ENCODE assay signal across 10 cellular contexts in genomic region chr15:40313531-40314398, GRCh38. TPM values are rescaled to one million over a fixed set of nuclear protein-coding genes. Genes with fewer than 3 reads are reported as not detected.
DNase-seq lines count a peak whose midpoint lies in the region; ATAC-seq, FAIRE-seq and TF ChIP-seq lines count a peak whose summit lies in the region.
"Had no signal": no experiment of that assay in that cellular context is flagged by ENCODE, and none has a peak within 500 bp of the region (broad histone marks: within the 10 kb centered on the region; RNA-seq: fewer than 3 reads in every experiment).

No MANE protein-coding gene starts in this region.

- peaks cover 8% of the 10 kb centered on the region for H3K27me3 Mint-ChIP-seq in activated T-helper 17 cell treated with anti-CD3 and anti-CD28 coated beads, Interleukin-2, amount 50 U/mL, for 72 hours

- no peaks in the 10 kb centered on the region for H3K9me3 ChIP-seq in HepG2 (ENCODE audit: low read length)
- H3K9me3 ChIP-seq: ovary had no signal

- no peak for TF ChIP-seq CTCF in HepG2 (CRISPR knock-in tag; IDR thresholded peaks at IDR 0.05)

- TF ChIP-seq POLR2A in HepG2 (IDR thresholded peaks at IDR 0.05; ENCODE audit: insufficient read depth in 1 of 2, low read depth in 2 of 2, low read length in 2 of 2): no peak

- no peak for TF ChIP-seq RAD21 in HepG2 (CRISPR knock-in tag; IDR thresholded peaks at IDR 0.05)

- H3K4me3 ChIP-seq in HepG2 (replicated peaks in 1 of 3; ENCODE audit: insufficient read depth in 1 of 3, low read depth in 2 of 3, low read length in 3 of 3): no peak overlapping the region
- H3K4me3 ChIP-seq: ovary had no signal

- 13% methylated on average over 10 of the region's 10 CpGs for WGBS in HepG2 (ENCODE audit: low lambda C conversion rate)

- no peaks in the 10 kb centered on the region for H4K20me1 ChIP-seq in HepG2 (ENCODE audit: insufficient read depth, low read length)

- H3K4me1 ChIP-seq in HepG2 (ENCODE audit: insufficient read depth, low read length): no peaks in the 10 kb centered on the region

- ATAC-seq in HepG2 (peak; percentile 52; the same call in 2 of the 3 replicates), GM19328 (IDR thresholded peaks at IDR 0.05; ENCODE audit: unreplicated experiment) (no peak)
- no peak for ATAC-seq in activated T-helper 17 cell treated with anti-CD3 and anti-CD28 coated beads, Interleukin-2, amount 50 U/mL, for 72 hours (replicated peaks)

- H3K36me3 ChIP-seq in HepG2 (replicated peaks in 1 of 2; ENCODE audit: control insufficient read depth in 1 of 2, insufficient read depth in 2 of 2, low read length in 2 of 2): no peaks in the 10 kb centered on the region
- H3K36me3 ChIP-seq: ovary had no signal

- TF ChIP-seq EP300 in HepG2 (IDR thresholded peaks at IDR 0.05; ENCODE audit: low read depth in 2 of 2, low read length in 2 of 2): no peak
- TF ChIP-seq EP300 in HepG2 (CRISPR knock-in tag; IDR thresholded peaks at IDR 0.05; ENCODE audit: borderline replicate concordance): no peak

- no peaks in the 10 kb centered on the region for H3K4me1 Mint-ChIP-seq in activated T-helper 17 cell treated with anti-CD3 and anti-CD28 coated beads, Interleukin-2, amount 50 U/mL, for 72 hours

- peak; percentile 79 for DNase-seq in GDM1 (lab: John Stamatoyannopoulos, UW)
- peak; percentile 65 for DNase-seq in NCI-H1092 treated with DMSO at 0.1 percent for 48 hours (lab: John Stamatoyannopoulos, UW)
- peak; percentile 39 for DNase-seq in SW480 (ENCODE audit: low spot score)
- peak; percentile 53 for DNase-seq in HepG2 (ENCODE audit: low spot score)
- no peak for DNase-seq in activated CD4-positive, CD25-positive, alpha-beta regulatory T cell (lab: John Stamatoyannopoulos, UW)
- no peak for DNase-seq in HuH-7.5 (ENCODE audit: low spot score)

- no peak overlapping the region for H3K4me3 Mint-ChIP-seq in activated T-helper 17 cell treated with anti-CD3 and anti-CD28 coated beads, Interleukin-2, amount 50 U/mL, for 72 hours

- FAIRE-seq in HepG2 (lab: Jason Lieb, UNC): no peak

- peaks cover 1 to 49% of the 10 kb centered on the region in 2 experiments; a peak in 2 of 5 replicates for H3K27me3 ChIP-seq in HepG2 (ENCODE audit: control insufficient read depth in 1 of 2, insufficient read depth in 2 of 2, low read length in 2 of 2)
- H3K27me3 ChIP-seq: ovary had no signal

- H3K79me2 ChIP-seq in HepG2 (ENCODE audit: insufficient read depth, low read length): no peaks in the 10 kb centered on the region

- POLR2A ChIA-PET in HepG2 (lab: Yijun Ruan, JAX): no interaction called here

- in situ Hi-C loops in HepG2 (cut with HindIII; ENCODE audit: extremely low pct_ligation_motif_present, low pct_unique_long_range_greater_than_20kb): loop anchor here (5.0 kb wide), 1 partner anchor 36 kb away; no protein-coding TSS in a partner anchor

- H3K9ac ChIP-seq in HepG2 (ENCODE audit: insufficient read depth, low read depth, low read length): no peak overlapping the region

- no peak overlapping the region for H3K27ac ChIP-seq in HepG2 (ENCODE audit: extremely low read length, insufficient read depth, low read length)
- H3K27ac ChIP-seq: HL-60, ovary had no signal

- no peaks in the 10 kb centered on the region for H3K9me3 Mint-ChIP-seq in activated T-helper 17 cell treated with anti-CD3 and anti-CD28 coated beads, Interleukin-2, amount 50 U/mL, for 72 hours

- intact Hi-C loops in HepG2 (cut with micrococcal nuclease; ENCODE audit: unreplicated experiment): no loop called here

- H3K27ac Mint-ChIP-seq in activated T-helper 17 cell treated with anti-CD3 and anti-CD28 coated beads, Interleukin-2, amount 50 U/mL, for 72 hours: no peak overlapping the region

- H3K36me3 Mint-ChIP-seq in activated T-helper 17 cell treated with anti-CD3 and anti-CD28 coated beads, Interleukin-2, amount 50 U/mL, for 72 hours (ENCODE audit: low read depth): no peaks in the 10 kb centered on the region

- BruUV-seq in HepG2 (replicated peaks; lab: Mats Ljungman, UMichigan): no TSS peak

- H2AFZ ChIP-seq in HepG2 (ENCODE audit: low read length): no peak overlapping the region

- CTCF ChIA-PET in HepG2 (lab: Yijun Ruan, JAX; ENCODE audit: low intra/inter-chr PET ratio, low total read pairs): interaction anchor here (1.3 kb wide), 1 partner anchor 39 kb away, joined by 3 read pairs; no protein-coding TSS in a partner anchor

- no peak overlapping the region for H3K4me2 ChIP-seq in HepG2 (ENCODE audit: low read depth, low read length)

RNA-seq across cellular contexts. Expression of gene PLCB2, which starts 6.0 kb away (rescaled TPM):
- total RNA-seq in HepG2 (2016; rRNA removed; fragmentation: Illumina TruSeq; extraction: Trizol): not detected in 2 replicates
- not detected in 2 replicates for total RNA-seq in HepG2 (2016; cell fraction: cytosol; rRNA removed; fragmentation: Illumina TruSeq; extraction: Trizol; ENCODE audit: low read depth)
- not detected in 2 replicates for total RNA-seq in HepG2 (2016; cell fraction: insoluble cytoplasmic fraction; rRNA removed; fragmentation: Illumina TruSeq; extraction: Trizol)
- total RNA-seq in HepG2 (2016; cell fraction: membrane; rRNA removed; fragmentation: Illumina TruSeq; extraction: Trizol): not detected in 2 replicates
- total RNA-seq in HepG2 (2016; cell fraction: nucleus; rRNA removed; fragmentation: Illumina TruSeq; extraction: Trizol): not detected in 2 replicates
- 0.11 TPM in 1 of 2 replicates, not detected in the other for polyA plus RNA-seq in HepG2 (2011; rRNA removed)
- polyA plus RNA-seq in HepG2 (2011; cell fraction: cytosol; rRNA removed): 0.05 and 0.06 TPM in 2 replicates
- polyA plus RNA-seq in HepG2 (2011; cell fraction: nucleus; rRNA removed): 0.39 and 0.71 TPM in 2 replicates
- not detected in 2 replicates for polyA plus RNA-seq in HepG2 (2012)
- polyA plus RNA-seq in HepG2 (2016; cell fraction: cytosol; fragmentation: Illumina TruSeq; extraction: Trizol; ENCODE audit: low read depth): not detected in 2 replicates
- polyA plus RNA-seq in HepG2 (2016; cell fraction: insoluble cytoplasmic fraction; fragmentation: Illumina TruSeq; extraction: Trizol; ENCODE audit: low read depth): not detected in 2 replicates
- not detected in 2 replicates for polyA plus RNA-seq in HepG2 (2016; cell fraction: membrane; fragmentation: Illumina TruSeq; extraction: Trizol; ENCODE audit: low read depth)
- not detected in 2 replicates for polyA plus RNA-seq in HepG2 (2016; cell fraction: nucleus; fragmentation: Illumina TruSeq; extraction: Trizol; ENCODE audit: insufficient read depth, low read depth)
- 29.2 TPM in 1 of 2 replicates, not detected in the other for polyA minus RNA-seq in HepG2 (2011; rRNA and poly(A)+ RNA removed; ENCODE audit: low replicate concordance)
- not detected in 2 replicates for polyA minus RNA-seq in HepG2 (2011; cell fraction: cytosol; rRNA and poly(A)+ RNA removed)
- polyA minus RNA-seq in HepG2 (2011; cell fraction: nucleus; rRNA and poly(A)+ RNA removed): not detected in 2 replicates
- 100 to 1,000 TPM; 111 to 116 TPM for total RNA-seq in activated T-helper 17 cell treated with anti-CD3 and anti-CD28 coated beads, Interleukin-2, amount 50 U/mL, for 72 hours

RNA-seq across cellular contexts. Expression of gene INAFM2, which starts 9.7 kb away (rescaled TPM):
- total RNA-seq in HepG2 (2016; rRNA removed; fragmentation: Illumina TruSeq; extraction: Trizol): 6.5 and 8.1 TPM in 2 replicates
- 2.3 and 2.5 TPM in 2 replicates for total RNA-seq in HepG2 (2016; cell fraction: cytosol; rRNA removed; fragmentation: Illumina TruSeq; extraction: Trizol; ENCODE audit: low read depth)
- total RNA-seq in HepG2 (2016; cell fraction: insoluble cytoplasmic fraction; rRNA removed; fragmentation: Illumina TruSeq; extraction: Trizol): 6.7 and 7.0 TPM in 2 replicates
- 8.8 and 9.5 TPM in 2 replicates for total RNA-seq in HepG2 (2016; cell fraction: membrane; rRNA removed; fragmentation: Illumina TruSeq; extraction: Trizol)
- total RNA-seq in HepG2 (2016; cell fraction: nucleus; rRNA removed; fragmentation: Illumina TruSeq; extraction: Trizol): 5.3 and 7.0 TPM in 2 replicates
- polyA plus RNA-seq in HepG2 (2011; rRNA removed): 5.4 and 5.5 TPM in 2 replicates
- polyA plus RNA-seq in HepG2 (2011; cell fraction: cytosol; rRNA removed): 2.7 and 3.4 TPM in 2 replicates
- polyA plus RNA-seq in HepG2 (2011; cell fraction: nucleus; rRNA removed): 2.2 and 2.7 TPM in 2 replicates
- 4.1 and 4.6 TPM in 2 replicates for polyA plus RNA-seq in HepG2 (2012)
- polyA plus RNA-seq in HepG2 (2016; cell fraction: cytosol; fragmentation: Illumina TruSeq; extraction: Trizol; ENCODE audit: low read depth): 1.7 and 3.1 TPM in 2 replicates
- polyA plus RNA-seq in HepG2 (2016; cell fraction: insoluble cytoplasmic fraction; fragmentation: Illumina TruSeq; extraction: Trizol; ENCODE audit: low read depth): 6.6 and 7.4 TPM in 2 replicates
- 5.0 and 6.1 TPM in 2 replicates for polyA plus RNA-seq in HepG2 (2016; cell fraction: membrane; fragmentation: Illumina TruSeq; extraction: Trizol; ENCODE audit: low read depth)
- 5.7 and 8.4 TPM in 2 replicates for polyA plus RNA-seq in HepG2 (2016; cell fraction: nucleus; fragmentation: Illumina TruSeq; extraction: Trizol; ENCODE audit: insufficient read depth, low read depth)
- polyA minus RNA-seq in HepG2 (2011; rRNA and poly(A)+ RNA removed; ENCODE audit: low replicate concordance): 3.4 and 5.5 TPM in 2 replicates
- polyA minus RNA-seq in HepG2 (2011; cell fraction: cytosol; rRNA and poly(A)+ RNA removed): 4.6 and 5.2 TPM in 2 replicates
- 2.2 and 4.2 TPM in 2 replicates for polyA minus RNA-seq in HepG2 (2011; cell fraction: nucleus; rRNA and poly(A)+ RNA removed)
- total RNA-seq in activated T-helper 17 cell treated with anti-CD3 and anti-CD28 coated beads, Interleukin-2, amount 50 U/mL, for 72 hours: 10 to 100 TPM; 10.8 to 11.0 TPM

RNA-seq across cellular contexts. Expression of gene CCDC9B, which starts 27.0 kb away (rescaled TPM):
- 1.0 and 1.6 TPM in 2 replicates for total RNA-seq in HepG2 (2016; rRNA removed; fragmentation: Illumina TruSeq; extraction: Trizol)
- 0.20 and 0.71 TPM in 2 replicates for total RNA-seq in HepG2 (2016; cell fraction: cytosol; rRNA removed; fragmentation: Illumina TruSeq; extraction: Trizol; ENCODE audit: low read depth)
- total RNA-seq in HepG2 (2016; cell fraction: insoluble cytoplasmic fraction; rRNA removed; fragmentation: Illumina TruSeq; extraction: Trizol): 0.89 and 1.7 TPM in 2 replicates
- 0.74 and 0.79 TPM in 2 replicates for total RNA-seq in HepG2 (2016; cell fraction: membrane; rRNA removed; fragmentation: Illumina TruSeq; extraction: Trizol)
- 5.4 and 6.0 TPM in 2 replicates for total RNA-seq in HepG2 (2016; cell fraction: nucleus; rRNA removed; fragmentation: Illumina TruSeq; extraction: Trizol)
- polyA plus RNA-seq in HepG2 (2011; rRNA removed): 0.98 and 1.3 TPM in 2 replicates
- polyA plus RNA-seq in HepG2 (2011; cell fraction: cytosol; rRNA removed): 0.34 and 0.46 TPM in 2 replicates
- 16.0 and 21.0 TPM in 2 replicates for polyA plus RNA-seq in HepG2 (2011; cell fraction: nucleus; rRNA removed)
- 1.9 and 2.3 TPM in 2 replicates for polyA plus RNA-seq in HepG2 (2012)
- 0.20 and 0.31 TPM in 2 replicates for polyA plus RNA-seq in HepG2 (2016; cell fraction: cytosol; fragmentation: Illumina TruSeq; extraction: Trizol; ENCODE audit: low read depth)
- polyA plus RNA-seq in HepG2 (2016; cell fraction: insoluble cytoplasmic fraction; fragmentation: Illumina TruSeq; extraction: Trizol; ENCODE audit: low read depth): 0.72 and 1.5 TPM in 2 replicates
- polyA plus RNA-seq in HepG2 (2016; cell fraction: membrane; fragmentation: Illumina TruSeq; extraction: Trizol; ENCODE audit: low read depth): 0.16 and 0.26 TPM in 2 replicates
- polyA plus RNA-seq in HepG2 (2016; cell fraction: nucleus; fragmentation: Illumina TruSeq; extraction: Trizol; ENCODE audit: insufficient read depth, low read depth): 10.8 and 14.7 TPM in 2 replicates
- 3.8 and 11.1 TPM in 2 replicates for polyA minus RNA-seq in HepG2 (2011; rRNA and poly(A)+ RNA removed; ENCODE audit: low replicate concordance)
- 0.69 and 2.3 TPM in 2 replicates for polyA minus RNA-seq in HepG2 (2011; cell fraction: cytosol; rRNA and poly(A)+ RNA removed)
- polyA minus RNA-seq in HepG2 (2011; cell fraction: nucleus; rRNA and poly(A)+ RNA removed): 16.1 and 20.5 TPM in 2 replicates
- 1 to 10 TPM in 1 of 2 donors, under 1 TPM in 1; 0.78 to 2.7 TPM for total RNA-seq in activated T-helper 17 cell treated with anti-CD3 and anti-CD28 coated beads, Interleukin-2, amount 50 U/mL, for 72 hours

RNA-seq across cellular contexts. Expression of gene ANKRD63, which starts 30.9 kb away (rescaled TPM):
- not detected in 2 replicates for total RNA-seq in HepG2 (2016; rRNA removed; fragmentation: Illumina TruSeq; extraction: Trizol)
- not detected in 2 replicates for total RNA-seq in HepG2 (2016; cell fraction: cytosol; rRNA removed; fragmentation: Illumina TruSeq; extraction: Trizol; ENCODE audit: low read depth)
- total RNA-seq in HepG2 (2016; cell fraction: insoluble cytoplasmic fraction; rRNA removed; fragmentation: Illumina TruSeq; extraction: Trizol): not detected in 2 replicates
- not detected in 2 replicates for total RNA-seq in HepG2 (2016; cell fraction: membrane; rRNA removed; fragmentation: Illumina TruSeq; extraction: Trizol)
- not detected in 2 replicates for total RNA-seq in HepG2 (2016; cell fraction: nucleus; rRNA removed; fragmentation: Illumina TruSeq; extraction: Trizol)
- polyA plus RNA-seq in HepG2 (2011; rRNA removed): not detected in 2 replicates
- not detected in 2 replicates for polyA plus RNA-seq in HepG2 (2011; cell fraction: cytosol; rRNA removed)
- not detected in 2 replicates for polyA plus RNA-seq in HepG2 (2011; cell fraction: nucleus; rRNA removed)
- polyA plus RNA-seq in HepG2 (2012): not detected in 2 replicates
- not detected in 2 replicates for polyA plus RNA-seq in HepG2 (2016; cell fraction: cytosol; fragmentation: Illumina TruSeq; extraction: Trizol; ENCODE audit: low read depth)
- polyA plus RNA-seq in HepG2 (2016; cell fraction: insoluble cytoplasmic fraction; fragmentation: Illumina TruSeq; extraction: Trizol; ENCODE audit: low read depth): not detected in 2 replicates
- not detected in 2 replicates for polyA plus RNA-seq in HepG2 (2016; cell fraction: membrane; fragmentation: Illumina TruSeq; extraction: Trizol; ENCODE audit: low read depth)
- not detected in 2 replicates for polyA plus RNA-seq in HepG2 (2016; cell fraction: nucleus; fragmentation: Illumina TruSeq; extraction: Trizol; ENCODE audit: insufficient read depth, low read depth)
- 0.42 TPM in 1 of 2 replicates, not detected in the other for polyA minus RNA-seq in HepG2 (2011; rRNA and poly(A)+ RNA removed; ENCODE audit: low replicate concordance)
- not detected in 2 replicates for polyA minus RNA-seq in HepG2 (2011; cell fraction: cytosol; rRNA and poly(A)+ RNA removed)
- polyA minus RNA-seq in HepG2 (2011; cell fraction: nucleus; rRNA and poly(A)+ RNA removed): not detected in 2 replicates
- total RNA-seq in activated T-helper 17 cell treated with anti-CD3 and anti-CD28 coated beads, Interleukin-2, amount 50 U/mL, for 72 hours: not detected
- polyA plus RNA-seq: ovary had no signal

RNA-seq across cellular contexts. Expression of gene PHGR1, which starts 37.1 kb away (rescaled TPM):
- not detected in 2 replicates for total RNA-seq in HepG2 (2016; rRNA removed; fragmentation: Illumina TruSeq; extraction: Trizol)
- total RNA-seq in HepG2 (2016; cell fraction: cytosol; rRNA removed; fragmentation: Illumina TruSeq; extraction: Trizol; ENCODE audit: low read depth): not detected in 2 replicates
- not detected in 2 replicates for total RNA-seq in HepG2 (2016; cell fraction: insoluble cytoplasmic fraction; rRNA removed; fragmentation: Illumina TruSeq; extraction: Trizol)
- not detected in 2 replicates for total RNA-seq in HepG2 (2016; cell fraction: membrane; rRNA removed; fragmentation: Illumina TruSeq; extraction: Trizol)
- not detected in 2 replicates for total RNA-seq in HepG2 (2016; cell fraction: nucleus; rRNA removed; fragmentation: Illumina TruSeq; extraction: Trizol)
- not detected in 2 replicates for polyA plus RNA-seq in HepG2 (2011; rRNA removed)
- polyA plus RNA-seq in HepG2 (2011; cell fraction: cytosol; rRNA removed): not detected in 2 replicates
- polyA plus RNA-seq in HepG2 (2011; cell fraction: nucleus; rRNA removed): not detected in 2 replicates
- not detected in 2 replicates for polyA plus RNA-seq in HepG2 (2012)
- polyA plus RNA-seq in HepG2 (2016; cell fraction: cytosol; fragmentation: Illumina TruSeq; extraction: Trizol; ENCODE audit: low read depth): not detected in 2 replicates
- polyA plus RNA-seq in HepG2 (2016; cell fraction: insoluble cytoplasmic fraction; fragmentation: Illumina TruSeq; extraction: Trizol; ENCODE audit: low read depth): not detected in 2 replicates
- not detected in 2 replicates for polyA plus RNA-seq in HepG2 (2016; cell fraction: membrane; fragmentation: Illumina TruSeq; extraction: Trizol; ENCODE audit: low read depth)
- polyA plus RNA-seq in HepG2 (2016; cell fraction: nucleus; fragmentation: Illumina TruSeq; extraction: Trizol; ENCODE audit: insufficient read depth, low read depth): not detected in 2 replicates
- polyA minus RNA-seq in HepG2 (2011; rRNA and poly(A)+ RNA removed; ENCODE audit: low replicate concordance): not detected in 2 replicates
- polyA minus RNA-seq in HepG2 (2011; cell fraction: cytosol; rRNA and poly(A)+ RNA removed): not detected in 2 replicates
- polyA minus RNA-seq in HepG2 (2011; cell fraction: nucleus; rRNA and poly(A)+ RNA removed): not detected in 2 replicates
- total RNA-seq in activated T-helper 17 cell treated with anti-CD3 and anti-CD28 coated beads, Interleukin-2, amount 50 U/mL, for 72 hours: not detected

Comparison
In these comparisons a context has a peak if more than half of its experiments do, and no peak if none do; other contexts are left out.
1. DNase-seq: peak in GDM1 (single experiment), NCI-H1092 treated with DMSO at 0.1 percent for 48 hours (single experiment), SW480 (single experiment) and HepG2 (single experiment); none in activated CD4-positive, CD25-positive, alpha-beta regulatory T cell (0 of 4) and HuH-7.5 (single experiment).
2. RNA of gene PLCB2, which starts 6.0 kb away (total RNA-seq): 111 to 116 TPM in activated T-helper 17 cell treated with anti-CD3 and anti-CD28 coated beads, Interleukin-2, amount 50 U/mL, for 72 hours; not detected in HepG2; every median in the first group is over 100 times any median in the second.